ENCODE assay signal across 9 cellular contexts in genomic region chr5:149799119-149799623, GRCh38.
DNase-seq lines count a peak whose midpoint lies in the region; ATAC-seq and TF ChIP-seq lines count a peak whose summit lies in the region.
"Had no signal": no experiment of that assay in that cellular context is flagged by ENCODE, and none has a peak within 500 bp of the region (broad histone marks: within the 10 kb centered on the region; RNA-seq: fewer than 3 reads in every experiment).

No MANE protein-coding gene starts in this region.

- H3K4me1 ChIP-seq in PC-9 (replicated peaks; ENCODE audit: insufficient read depth), result peaks cover 13% of the 10 kb centered on the region
- H3K4me1 ChIP-seq in prostate gland (replicated peaks), result no peaks in the 10 kb centered on the region
- H3K4me1 ChIP-seq in Karpas-422 (ENCODE audit: low read length), result peaks cover 33% of the 10 kb centered on the region

- H3K36me3 ChIP-seq in PC-9 (ENCODE audit: low read depth) (no peaks in the 10 kb centered on the region), prostate gland (no peaks in the 10 kb centered on the region), Karpas-422 (ENCODE audit: insufficient read depth, low read length) (no peaks in the 10 kb centered on the region)

- no TSS peak for BruUV-seq in PC-9 (replicated peaks; lab: Mats Ljungman, UMichigan)

- H4K20me1 ChIP-seq in PC-9 (ENCODE audit: insufficient read depth) (no peaks in the 10 kb centered on the region), Karpas-422 (ENCODE audit: insufficient read depth, low read depth, low read length) (peaks cover 18% of the 10 kb centered on the region; the same call in 1 of the 2 replicates)

- no peaks in the 10 kb centered on the region for H3K36me3 Mint-ChIP-seq in activated naive CD4-positive, alpha-beta T cell treated with anti-CD3 and anti-CD28 coated beads for 36 hours (ENCODE audit: low read depth)
- H3K36me3 Mint-ChIP-seq: IgD-negative memory B cell had no signal

- H3K9me3 ChIP-seq in PC-9 (ENCODE audit: insufficient read depth, low read depth) (no peaks in the 10 kb centered on the region), prostate gland (no peaks in the 10 kb centered on the region), Karpas-422 (ENCODE audit: low read length) (no peaks in the 10 kb centered on the region)

- intact Hi-C loops in PC-9 (cut with micrococcal nuclease; ENCODE audit: unreplicated experiment) (no loop called here), prostate gland (cut with DNase I) (no loop called here)
- intact Hi-C loops in activated naive CD4-positive, alpha-beta T cell treated with anti-CD3 and anti-CD28 coated beads for 36 hours (cut with micrococcal nuclease), result no loop called here

- no peak overlapping the region for H3K4me3 Mint-ChIP-seq in activated naive CD4-positive, alpha-beta T cell treated with anti-CD3 and anti-CD28 coated beads for 36 hours

- POLR2A ChIA-PET in PC-9 (lab: Charles Lee; ENCODE audit: unreplicated experiment), result interaction anchor here (0.7 kb wide), 1 partner anchor 305 kb away, joined by 5 read pairs; no protein-coding TSS in a partner anchor

- H3K9me2 ChIP-seq in PC-9 (ENCODE audit: insufficient read depth), result no peaks in the 10 kb centered on the region
- H3K9me2 ChIP-seq in Karpas-422 (replicated peaks; ENCODE audit: insufficient read depth, low read length), result no peaks in the 10 kb centered on the region

- H3K4me3 ChIP-seq in PC-9 (no peak overlapping the region), prostate gland (no peak overlapping the region), Karpas-422 (ENCODE audit: low read length) (no peak overlapping the region)

- no peak overlapping the region for H2AFZ ChIP-seq in PC-9
- no peak overlapping the region for H2AFZ ChIP-seq in Karpas-422 (ENCODE audit: low read length)

- peaks cover 3% of the 10 kb centered on the region for H3K4me1 Mint-ChIP-seq in activated naive CD4-positive, alpha-beta T cell treated with anti-CD3 and anti-CD28 coated beads for 36 hours (ENCODE audit: low read depth)

- H3K9ac ChIP-seq in Karpas-422 (ENCODE audit: low read length), result no peak overlapping the region

- no peaks in the 10 kb centered on the region for H3F3A ChIP-seq in PC-9 (ENCODE audit: insufficient read depth, low read depth)

- no peak for TF ChIP-seq CTCF in PC-9 (conservative IDR thresholded peaks at IDR 0.05)
- TF ChIP-seq CTCF in prostate gland (IDR thresholded peaks at IDR 0.05), result no peak

- peak overlapping the region; percentile 17; the same call in 1 of the 2 replicates for H3K4me2 ChIP-seq in PC-9
- no peak overlapping the region for H3K4me2 ChIP-seq in Karpas-422 (ENCODE audit: low read depth, low read length, poor library complexity, severe bottlenecking)

- H3K27me3 ChIP-seq in PC-9 (ENCODE audit: insufficient read depth, low read depth) (no peaks in the 10 kb centered on the region), prostate gland (replicated peaks; ENCODE audit: insufficient read depth) (no peaks in the 10 kb centered on the region), Karpas-422 (ENCODE audit: low read length) (no peaks in the 10 kb centered on the region)

- 19% methylated on average over 3 of the region's 3 CpGs for WGBS in prostate gland

- no peaks in the 10 kb centered on the region for H3K9me3 Mint-ChIP-seq in activated naive CD4-positive, alpha-beta T cell treated with anti-CD3 and anti-CD28 coated beads for 36 hours
- H3K9me3 Mint-ChIP-seq: IgD-negative memory B cell had no signal

- H3K79me2 ChIP-seq in PC-9 (ENCODE audit: low read depth) (no peaks in the 10 kb centered on the region), Karpas-422 (ENCODE audit: low read length) (peaks cover 97% of the 10 kb centered on the region)

- no peak overlapping the region for H3K27ac Mint-ChIP-seq in activated naive CD4-positive, alpha-beta T cell treated with anti-CD3 and anti-CD28 coated beads for 36 hours

- no peaks in the 10 kb centered on the region for H3K27me3 Mint-ChIP-seq in activated naive CD4-positive, alpha-beta T cell treated with anti-CD3 and anti-CD28 coated beads for 36 hours (ENCODE audit: low read depth)
- H3K27me3 Mint-ChIP-seq: IgD-negative memory B cell had no signal

- H3K27ac ChIP-seq in PC-9 (no peak overlapping the region), prostate gland (peak overlapping the region; percentile 26 to 58), Karpas-422 (ENCODE audit: low read length) (no peak overlapping the region)

- in situ Hi-C loops in G401 (cut with HindIII; ENCODE audit: low sequenced_read_pairs), result no loop called here

- TF ChIP-seq POLR2A in prostate gland (IDR thresholded peaks at IDR 0.05), result no peak

- DNase-seq in G401 (ENCODE audit: low spot score) (peak; percentile 88), PC-9 (peak; percentile 33 to 43), prostate gland (ENCODE audit: low spot score) (no peak), Karpas-422 (no peak), Kasumi-1 (lab: John Stamatoyannopoulos, UW) (no peak)
- no peak for DNase-seq in activated naive CD4-positive, alpha-beta T cell treated with anti-CD3 and anti-CD28 coated beads for 36 hours

- ATAC-seq in esophagus mucosa, result peak; percentile 17
- no peak for ATAC-seq in activated CD4-positive, CD25-positive, alpha-beta regulatory T cell treated with anti-CD3 and anti-CD28 coated beads, Interleukin-2, amount 50 U/mL, for 24 hours

- CTCF ChIA-PET in PC-9 (lab: Charles Lee), result no interaction called here
- CTCF ChIA-PET in activated naive CD4-positive, alpha-beta T cell treated with anti-CD3 and anti-CD28 coated beads for 36 hours (lab: Charles Lee), result interaction anchor here (0.6 to 1.6 kb wide), 3 partner anchors 21 to 54 kb away, joined by 4 to 5 read pairs (median 4); no protein-coding TSS in a partner anchor

Comparison
In these comparisons a context has a peak if more than half of its experiments do, and no peak if none do; other contexts are left out.
1. DNase-seq: peak in G401 (single experiment) and PC-9 (2 of 2); none in prostate gland (single experiment), Karpas-422 (single experiment), activated naive CD4-positive, alpha-beta T cell treated with anti-CD3 and anti-CD28 coated beads for 36 hours (single experiment) and Kasumi-1 (0 of 2).
2. H3K27ac ChIP-seq: peak in prostate gland (2 of 2); none in PC-9 (single experiment) and Karpas-422 (single experiment).